19 cellular contexts compared by ENCODE assay signal in the genomic region with DNA sequence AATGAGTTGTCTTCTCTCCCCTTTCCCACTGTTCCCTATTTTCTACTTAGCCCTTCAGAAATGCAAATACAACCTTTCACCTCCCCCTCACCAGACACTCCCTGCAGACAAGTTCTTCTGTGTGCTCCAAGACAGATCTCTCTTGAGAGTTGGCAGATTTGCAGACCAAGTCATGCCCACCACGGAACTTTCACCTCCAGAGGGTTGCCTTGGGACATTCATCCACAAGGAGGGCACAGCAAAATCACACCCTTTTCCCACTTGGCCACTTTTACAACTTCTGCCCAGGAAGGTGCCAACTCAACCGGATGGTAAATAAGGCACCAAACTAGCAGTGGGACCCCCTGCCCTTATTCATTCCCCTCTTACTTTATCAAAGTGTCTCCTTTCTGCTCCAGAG. TPM values are rescaled to one million over a fixed set of nuclear protein-coding genes. Genes with fewer than 3 reads are reported as not detected.
DNase-seq lines count a peak whose midpoint lies in the region; ATAC-seq, FAIRE-seq and TF ChIP-seq lines count a peak whose summit lies in the region.
"Had no signal": no experiment of that assay in that cellular context is flagged by ENCODE, and none has a peak within 500 bp of the region (broad histone marks: within the 10 kb centered on the region; RNA-seq: fewer than 3 reads in every experiment).

No MANE protein-coding gene starts in this region.

- H3F3A ChIP-seq in SK-N-SH (replicated peaks; ENCODE audit: insufficient read depth), result no peaks in the 10 kb centered on the region

- TF ChIP-seq POLR2A in esophagus muscularis mucosa (IDR thresholded peaks at IDR 0.05; ENCODE audit: low read depth), result no peak

- H3K36me3 ChIP-seq in SK-N-SH (replicated peaks in 1 of 2; ENCODE audit: control insufficient read depth in 1 of 2, insufficient read depth in 2 of 2, low read length in 1 of 2), result no peaks in the 10 kb centered on the region
- no peaks in the 10 kb centered on the region for H3K36me3 ChIP-seq in esophagus muscularis mucosa
- H3K36me3 ChIP-seq in small intestine (ENCODE audit: control insufficient read depth in 2 of 2, insufficient read depth in 2 of 2, low read length in 2 of 2), result no peaks in the 10 kb centered on the region

- H3K4me1 ChIP-seq in SK-N-SH (ENCODE audit: control insufficient read depth in 1 of 2, insufficient read depth in 2 of 2, low read depth in 1 of 2, low read length in 1 of 2) (no peaks in the 10 kb centered on the region), esophagus muscularis mucosa (no peaks in the 10 kb centered on the region), small intestine (ENCODE audit: control insufficient read depth in 2 of 2, insufficient read depth in 1 of 2, low read depth in 1 of 2, low read length in 1 of 2) (no peaks in the 10 kb centered on the region)

- no peak overlapping the region for H3K9ac ChIP-seq in SK-N-SH
- H3K9ac ChIP-seq: GM23248 had no signal

- CTCF ChIA-PET in SK-N-SH (lab: Yijun Ruan, JAX), result interaction anchor here (1.1 to 3.3 kb wide), 2 partner anchors 11 to 142 kb away, joined by 3 to 19 read pairs; no protein-coding TSS in a partner anchor

- intact Hi-C loops in esophagus muscularis mucosa (cut with DNase I), result no loop called here

- no peak for FAIRE-seq in small intestine (lab: Jason Lieb, UNC)
- FAIRE-seq: G401.6, GM12891 had no signal

- TF ChIP-seq CTCF in SK-N-SH (IDR thresholded peaks at IDR 0.05) (no peak), esophagus muscularis mucosa (IDR thresholded peaks at IDR 0.05) (no peak)

- TF ChIP-seq RAD21 in SK-N-SH (IDR thresholded peaks at IDR 0.05; ENCODE audit: low read length), result no peak

- no peaks in the 10 kb centered on the region for H3K9me2 ChIP-seq in SK-N-SH

- no peak overlapping the region for H3K4me2 ChIP-seq in SK-N-SH

- H3K4me3 ChIP-seq in SK-N-SH (ENCODE audit: low read depth in 2 of 2, low read length in 1 of 2), result no peak overlapping the region
- no peak overlapping the region for H3K4me3 ChIP-seq in esophagus muscularis mucosa
- no peak overlapping the region for H3K4me3 ChIP-seq in small intestine (ENCODE audit: low read depth in 1 of 2, low read length in 2 of 2)
- H3K4me3 ChIP-seq: GM23248 had no signal

- H3K27ac ChIP-seq in SK-N-SH (ENCODE audit: low read depth in 2 of 2, low read length in 1 of 2) (no peak overlapping the region), angular gyrus (ENCODE audit: low read depth, low read length) (peak overlapping the region; percentile 63), esophagus muscularis mucosa (replicated peaks in 1 of 4) (no peak overlapping the region), temporal lobe (ENCODE audit: low read depth, low read length) (peak overlapping the region; percentile 33), small intestine (ENCODE audit: low read depth in 1 of 2, low read length in 1 of 2) (no peak overlapping the region)
- H3K27ac ChIP-seq: 22Rv1, GM23248 had no signal

- no peak overlapping the region for H2AFZ ChIP-seq in SK-N-SH (ENCODE audit: low read depth)
- H2AFZ ChIP-seq: GM23248 had no signal

- no peaks in the 10 kb centered on the region for H4K20me1 ChIP-seq in SK-N-SH (ENCODE audit: insufficient read depth)

- POLR2A ChIA-PET in SK-N-SH (lab: Yijun Ruan, JAX), result no interaction called here

- TF ChIP-seq EP300 in SK-N-SH (IDR thresholded peaks at IDR 0.05; ENCODE audit: borderline replicate concordance in 1 of 2, low read depth in 1 of 2, low read length in 1 of 2) (no peak), esophagus muscularis mucosa (IDR thresholded peaks at IDR 0.05) (no peak)

- ATAC-seq in SK-N-SH treated with all-trans-retinoic acid at 6 μM for 48 hours (no peak), HG03442 (IDR thresholded peaks at IDR 0.05; ENCODE audit: unreplicated experiment) (no peak)

- H3K27me3 ChIP-seq in SK-N-SH (ENCODE audit: insufficient read depth), result no peaks in the 10 kb centered on the region
- H3K27me3 ChIP-seq in esophagus muscularis mucosa, result peaks cover 0 to 37% (median 0%) of the 10 kb centered on the region in 4 donors
- H3K27me3 ChIP-seq in small intestine (ENCODE audit: control insufficient read depth in 2 of 2, insufficient read depth in 2 of 2, low read length in 2 of 2), result peaks cover 0 to 2% of the 10 kb centered on the region in 2 donors

- no peak for DNase-seq in SK-N-SH
- DNase-seq in esophagus muscularis mucosa (ENCODE audit: extremely low spot score), result peak; percentile 62
- DNase-seq in small intestine, result no peak
- DNase-seq in DMS79 (lab: John Stamatoyannopoulos, UW), result no peak
- DNase-seq: Calu3; CD4-positive, CD25-positive, alpha-beta regulatory T cell; DMS 273 treated with DMSO at 0.1 percent for 48 hours; DMS79 treated with DMSO at 0.1 percent for 48 hours; EL; H7; IMR-90 had no signal

- WGBS in SK-N-SH (ENCODE audit: low lambda C conversion rate), result 33% methylated on average over 2 of the region's 2 CpGs
- 37% methylated on average over 2 of the region's 2 CpGs for WGBS in esophagus muscularis mucosa
- 40 to 68% (median 64%) methylated on average over 2 of the region's 2 CpGs for WGBS in small intestine, 3 donors

- no peaks in the 10 kb centered on the region for H3K79me2 ChIP-seq in SK-N-SH (ENCODE audit: insufficient read depth)

- H3K9me3 ChIP-seq in SK-N-SH, result no peaks in the 10 kb centered on the region
- no peaks in the 10 kb centered on the region for H3K9me3 ChIP-seq in esophagus muscularis mucosa
- no peaks in the 10 kb centered on the region for H3K9me3 ChIP-seq in small intestine (ENCODE audit: control insufficient read depth, low read depth)

TF ChIP-seq in SK-N-SH treated with all-trans-retinoic acid at 6 μM for 48 hours, 23 proteins besides CTCF, POLR2A, EP300 and RAD21:
- TF ChIP-seq TCF4 (CRISPR knock-in tag; IDR thresholded peaks at IDR 0.05; ENCODE audit: borderline replicate concordance), result no peak
- TF ChIP-seq ZNF70 (CRISPR knock-in tag; IDR thresholded peaks at IDR 0.05), result peak; percentile 65

TF ChIP-seq in SK-N-SH, 30 proteins besides CTCF, POLR2A, EP300 and RAD21:
- TF ChIP-seq FOXJ3 (CRISPR knock-in tag; IDR thresholded peaks at IDR 0.05) (no peak), RXRA (IDR thresholded peaks at IDR 0.05; ENCODE audit: borderline replicate concordance, low read depth) (no peak), NRF1 (IDR thresholded peaks at IDR 0.05; ENCODE audit: low read depth, low read length) (no peak), YY1 (IDR thresholded peaks at IDR 0.05; ENCODE audit: low read depth) (no peak), TAF1 (IDR thresholded peaks at IDR 0.05; ENCODE audit: borderline replicate concordance, low read depth, low read length) (no peak)

RNA-seq across cellular contexts. Expression of gene SLC30A4, which starts 53.5 kb away (rescaled TPM):
- polyA plus RNA-seq in SK-N-SH (2012; rRNA removed) (1.9 and 2.8 TPM in 2 replicates), small intestine (10 to 100 TPM in 2 of 3 donors, 1 to 10 TPM in 1; 5.3 to 13.6 (median 12.4) TPM)
- 2.9 and 3.2 TPM in 2 replicates for polyA plus RNA-seq in SK-N-SH (2012; cell fraction: cytosol; rRNA removed)
- polyA plus RNA-seq in SK-N-SH (2012; cell fraction: nucleus; rRNA removed), result 1.4 and 2.3 TPM in 2 replicates
- total RNA-seq in esophagus muscularis mucosa (10 to 100 TPM in 3 of 4 donors, 1 to 10 TPM in 1; 9.4 to 14.0 (median 11.6) TPM), temporal lobe (22.9 TPM)

Comparison
In these comparisons a context has a peak if more than half of its experiments do, and no peak if none do; other contexts are left out.
1. H3K27ac ChIP-seq: peak in angular gyrus (single experiment) and temporal lobe (single experiment); none in SK-N-SH (0 of 2), esophagus muscularis mucosa (0 of 4) and small intestine (0 of 2).